16 cellular contexts compared by ENCODE assay signal in the genomic region with DNA sequence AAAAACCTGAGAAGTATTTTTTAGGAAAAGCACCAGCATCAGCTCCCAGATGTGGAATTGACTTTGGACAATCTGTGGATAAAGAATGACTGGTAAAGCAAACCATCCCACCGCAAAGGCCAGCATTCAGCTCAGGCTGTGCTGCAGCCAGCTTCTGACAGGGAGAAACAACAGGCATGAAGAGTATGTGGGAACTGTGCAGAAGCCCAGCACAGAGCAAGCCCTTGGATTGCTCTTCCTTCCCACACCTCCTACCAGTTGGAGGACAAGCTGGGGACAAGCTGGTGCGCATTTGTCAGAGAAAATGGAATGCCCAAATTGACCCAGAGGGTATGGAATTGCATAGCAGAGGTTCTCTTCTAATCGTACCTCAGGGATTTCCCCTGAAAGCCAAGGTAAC.
"Had no signal": no experiment of that assay in that cellular context is flagged by ENCODE, and none has a peak within 500 bp of the region (broad histone marks: within the 10 kb centered on the region; RNA-seq: fewer than 3 reads in every experiment).

No MANE protein-coding gene starts in this region.

- H3K9me3 ChIP-seq: mucosa of descending colon, pancreas had no signal

- H3K4me1 ChIP-seq: pancreas had no signal

- H3K9me3 Mint-ChIP-seq: central memory CD8-positive, alpha-beta T cell; effector memory CD8-positive, alpha-beta T cell; natural killer cell treated with Interleukin-12 subunit alpha and Interleukin-12 subunit beta and Interleukin-15 and Interleukin-18, amount 100 ng/mL, for 72 hours; neural progenitor cell had no signal

- H3K36me3 ChIP-seq: neural progenitor cell, pancreas had no signal

- H3K27ac ChIP-seq: hepatocyte, neural progenitor cell, pancreas, skin epidermis had no signal

- H3K36me3 Mint-ChIP-seq: natural killer cell treated with Interleukin-12 subunit alpha and Interleukin-12 subunit beta and Interleukin-15 and Interleukin-18, amount 100 ng/mL, for 72 hours; neural progenitor cell had no signal

- H3K4me3 Mint-ChIP-seq: central memory CD8-positive, alpha-beta T cell; effector memory CD8-positive, alpha-beta T cell; natural killer cell treated with Interleukin-12 subunit alpha and Interleukin-12 subunit beta and Interleukin-15 and Interleukin-18, amount 100 ng/mL, for 72 hours; neural progenitor cell had no signal

- ATAC-seq: effector memory CD8-positive, alpha-beta T cell; natural killer cell treated with Interleukin-12 subunit alpha and Interleukin-12 subunit beta and Interleukin-15 and Interleukin-18, amount 100 ng/mL, for 72 hours; pancreas had no signal

- DNase-seq: effector memory CD8-positive, alpha-beta T cell; erythroblast; foreskin melanocyte; left colon; mammary epithelial cell; mucosa of descending colon; nucleus accumbens; pancreas; stimulated activated naive CD4-positive, alpha-beta T cell treated with Interleukin-2 at 50 U/mL for 16 hours; trophoblast cell had no signal

- H3K27me3 ChIP-seq: hepatocyte, neural progenitor cell, pancreas had no signal

- H3K4me1 Mint-ChIP-seq: central memory CD8-positive, alpha-beta T cell had no signal

- H3K27ac Mint-ChIP-seq: effector memory CD8-positive, alpha-beta T cell; natural killer cell treated with Interleukin-12 subunit alpha and Interleukin-12 subunit beta and Interleukin-15 and Interleukin-18, amount 100 ng/mL, for 72 hours; neural progenitor cell; progenitor cell of endocrine pancreas had no signal

- H3K4me3 ChIP-seq: hepatocyte, mucosa of descending colon, neural progenitor cell, pancreas, skin epidermis had no signal
